21 cellular contexts compared by ENCODE assay signal in the genomic region with DNA sequence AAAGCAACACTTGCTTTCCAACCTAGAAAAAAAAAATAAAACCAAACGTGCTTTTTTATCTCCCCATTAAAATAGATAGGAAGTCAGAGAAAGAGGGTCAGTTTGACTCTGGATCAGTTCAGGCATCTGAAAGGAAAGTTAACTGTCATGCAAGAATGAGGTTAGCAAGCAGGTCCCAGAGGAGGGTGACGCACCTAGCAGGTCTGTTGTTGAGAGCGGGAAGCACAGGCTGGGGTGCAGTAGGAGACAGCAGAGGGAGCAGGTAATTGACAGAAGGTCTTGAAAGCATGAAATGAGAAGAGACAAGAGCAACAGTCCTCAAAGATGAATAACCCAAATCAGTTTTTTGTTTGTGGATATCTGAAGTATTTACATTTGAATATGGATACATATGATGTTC.
"Had no signal": no experiment of that assay in that cellular context is flagged by ENCODE, and none has a peak within 500 bp of the region (broad histone marks: within the 10 kb centered on the region; RNA-seq: fewer than 3 reads in every experiment).

No MANE protein-coding gene starts in this region.

- H3K27me3 Mint-ChIP-seq: activated CD4-positive, alpha-beta T cell treated with anti-CD3 and anti-CD28 coated beads, Interleukin-2, amount 10 ng/mL, durations not matched to agents 7 days and 5 days; activated naive CD4-positive, alpha-beta T cell treated with anti-CD3 and anti-CD28 coated beads, Interleukin-2, amount 50 U/mL, for 24 hours; stimulated activated naive CD8-positive, alpha-beta T cell treated with anti-CD3 and anti-CD28 coated beads, Interleukin-15, amount 100 ng/mL, for 72 hours; T-cell had no signal

- H3K4me1 ChIP-seq: body of pancreas, foreskin keratinocyte, tibial nerve had no signal

- H3K4me3 ChIP-seq: body of pancreas, cardiac muscle cell, tibial nerve had no signal

- H3K9me3 Mint-ChIP-seq: activated CD4-positive, alpha-beta T cell treated with anti-CD3 and anti-CD28 coated beads, Interleukin-2, amount 10 ng/mL, durations not matched to agents 7 days and 5 days; activated naive CD4-positive, alpha-beta T cell treated with anti-CD3 and anti-CD28 coated beads, Interleukin-2, amount 50 U/mL, for 24 hours; activated T-helper 1 cell treated with anti-CD3 and anti-CD28 coated beads, Interleukin-12 subunit alpha, Interleukin-12 subunit beta, Interleukin-2, Interleukin-4 antibody, amounts not matched to agents 30 ng/mL and 10 ng/mL and 1 ng/mL, durations not matched to agents 14 hours and 24 hours and 36 hours; nephron; stimulated activated effector memory CD8-positive, alpha-beta T cell treated with anti-CD3 and anti-CD28 coated beads, Interleukin-12 subunit alpha, Interleukin-12 subunit beta, amount 100 ng/mL, for 72 hours; stimulated activated naive CD8-positive, alpha-beta T cell treated with anti-CD3 and anti-CD28 coated beads, Interleukin-15, amount 100 ng/mL, for 72 hours; T-cell had no signal

- H3K4me3 Mint-ChIP-seq: activated CD4-positive, alpha-beta T cell treated with anti-CD3 and anti-CD28 coated beads, Interleukin-2, amount 10 ng/mL, durations not matched to agents 7 days and 5 days; activated CD8-positive, alpha-beta T cell treated with anti-CD3 and anti-CD28 coated beads, Interleukin-2, amount 10 ng/mL, durations not matched to agents 7 days and 5 days; activated naive CD4-positive, alpha-beta T cell treated with anti-CD3 and anti-CD28 coated beads, Interleukin-2, amount 50 U/mL, for 24 hours; activated T-helper 1 cell treated with anti-CD3 and anti-CD28 coated beads, Interleukin-12 subunit alpha, Interleukin-12 subunit beta, Interleukin-2, Interleukin-4 antibody, amounts not matched to agents 30 ng/mL and 10 ng/mL and 1 ng/mL, durations not matched to agents 14 hours and 24 hours and 36 hours; nephron; stimulated activated effector memory CD8-positive, alpha-beta T cell treated with anti-CD3 and anti-CD28 coated beads, Interleukin-12 subunit alpha, Interleukin-12 subunit beta, amount 100 ng/mL, for 72 hours; stimulated activated naive CD8-positive, alpha-beta T cell treated with anti-CD3 and anti-CD28 coated beads, Interleukin-15, amount 100 ng/mL, for 72 hours; T-cell had no signal

- H3K36me3 Mint-ChIP-seq: activated naive CD4-positive, alpha-beta T cell treated with anti-CD3 and anti-CD28 coated beads, Interleukin-2, amount 50 U/mL, for 24 hours; stimulated activated effector memory CD8-positive, alpha-beta T cell treated with anti-CD3 and anti-CD28 coated beads, Interleukin-12 subunit alpha, Interleukin-12 subunit beta, amount 100 ng/mL, for 72 hours had no signal

- H3K4me1 Mint-ChIP-seq: activated naive CD4-positive, alpha-beta T cell treated with anti-CD3 and anti-CD28 coated beads, Interleukin-2, amount 50 U/mL, for 24 hours; nephron; stimulated activated effector memory CD8-positive, alpha-beta T cell treated with anti-CD3 and anti-CD28 coated beads, Interleukin-12 subunit alpha, Interleukin-12 subunit beta, amount 100 ng/mL, for 72 hours; stimulated activated naive CD8-positive, alpha-beta T cell treated with anti-CD3 and anti-CD28 coated beads, Interleukin-15, amount 100 ng/mL, for 72 hours; T-cell had no signal

- H3K9me3 ChIP-seq: body of pancreas, tibial nerve had no signal

- ATAC-seq: activated CD8-positive, alpha-beta T cell treated with anti-CD3 and anti-CD28 coated beads, Interleukin-2, amount 10 ng/mL, durations not matched to agents 7 days and 5 days; body of pancreas; foreskin keratinocyte; sciatic nerve; stimulated activated effector memory CD8-positive, alpha-beta T cell treated with anti-CD3 and anti-CD28 coated beads, Interleukin-12 subunit alpha, Interleukin-12 subunit beta, amount 100 ng/mL, for 72 hours; stimulated activated naive CD8-positive, alpha-beta T cell treated with anti-CD3 and anti-CD28 coated beads, Interleukin-15, amount 100 ng/mL, for 72 hours; T-cell had no signal

- H3K27ac Mint-ChIP-seq: activated CD4-positive, alpha-beta T cell treated with anti-CD3 and anti-CD28 coated beads, Interleukin-2, amount 10 ng/mL, durations not matched to agents 7 days and 5 days; activated CD8-positive, alpha-beta T cell treated with anti-CD3 and anti-CD28 coated beads, Interleukin-2, amount 10 ng/mL, durations not matched to agents 7 days and 5 days; activated naive CD4-positive, alpha-beta T cell treated with anti-CD3 and anti-CD28 coated beads, Interleukin-2, amount 50 U/mL, for 24 hours; activated T-helper 1 cell treated with anti-CD3 and anti-CD28 coated beads, Interleukin-12 subunit alpha, Interleukin-12 subunit beta, Interleukin-2, Interleukin-4 antibody, amounts not matched to agents 30 ng/mL and 10 ng/mL and 1 ng/mL, durations not matched to agents 14 hours and 24 hours and 36 hours; nephron; stimulated activated effector memory CD8-positive, alpha-beta T cell treated with anti-CD3 and anti-CD28 coated beads, Interleukin-12 subunit alpha, Interleukin-12 subunit beta, amount 100 ng/mL, for 72 hours; stimulated activated naive CD8-positive, alpha-beta T cell treated with anti-CD3 and anti-CD28 coated beads, Interleukin-15, amount 100 ng/mL, for 72 hours; T-cell had no signal

- H3K36me3 ChIP-seq: cardiac muscle cell, tibial nerve had no signal

- H3K27me3 ChIP-seq: body of pancreas, cardiac muscle cell, foreskin keratinocyte, tibial nerve had no signal

- H3K27ac ChIP-seq: body of pancreas, cardiac muscle cell, foreskin keratinocyte, tibial nerve had no signal

- DNase-seq: activated CD4-positive, alpha-beta T cell treated with anti-CD3 and anti-CD28 coated beads, Interleukin-2, amount 10 ng/mL, durations not matched to agents 7 days and 5 days; activated CD4-positive, CD25-positive, alpha-beta regulatory T cell; activated CD8-positive, alpha-beta T cell treated with anti-CD3 and anti-CD28 coated beads, Interleukin-2, amount 10 ng/mL, durations not matched to agents 7 days and 5 days; activated gamma-delta T cell treated with Interleukin-2 at 50 U/mL for 16 hours; anterior cingulate cortex; body of pancreas; cortex of kidney; foreskin keratinocyte; occipital lobe; posterior cingulate gyrus; small intestine; stimulated activated CD4-positive, alpha-beta T cell treated with anti-CD3 and anti-CD28 coated beads, Interleukin-2, amount 100 ng/mL, for 24 hours; stimulated activated naive CD8-positive, alpha-beta T cell treated with anti-CD3 and anti-CD28 coated beads, Interleukin-15, amount 100 ng/mL, for 72 hours; T-cell had no signal
